ENCODE assay signal across 20 cellular contexts in genomic region chr4:107625503-107625902, GRCh38.
DNase-seq lines count a peak whose midpoint lies in the region; ATAC-seq, FAIRE-seq and TF ChIP-seq lines count a peak whose summit lies in the region.
"Had no signal": no experiment of that assay in that cellular context is flagged by ENCODE, and none has a peak within 500 bp of the region (broad histone marks: within the 10 kb centered on the region; RNA-seq: fewer than 3 reads in every experiment).

No MANE protein-coding gene starts in this region.

- no peak for FAIRE-seq in HepG2 (lab: Jason Lieb, UNC)
- FAIRE-seq: A549, D721Med, GM18507, H54 had no signal

- H2AFZ ChIP-seq in HepG2 (ENCODE audit: low read length), result no peak overlapping the region

- ATAC-seq in HepG2 (no peak), GM18498 (IDR thresholded peaks at IDR 0.05; ENCODE audit: unreplicated experiment) (no peak), mucosa of descending colon (no peak)
- ATAC-seq: A549, HCT116 had no signal

- H3K4me3 ChIP-seq in choroid plexus epithelial cell (ENCODE audit: low read depth, low read length) (no peak overlapping the region), HepG2 (replicated peaks in 1 of 3; ENCODE audit: insufficient read depth in 1 of 3, low read depth in 2 of 3, low read length in 3 of 3) (no peak overlapping the region), mucosa of descending colon (no peak overlapping the region)
- H3K4me3 ChIP-seq: A549 had no signal

- H3K9me3 ChIP-seq in HepG2 (ENCODE audit: low read length) (no peaks in the 10 kb centered on the region), mucosa of descending colon (peaks cover 5% of the 10 kb centered on the region)
- H3K9me3 ChIP-seq: A549, BE2C had no signal

- WGBS in HepG2 (ENCODE audit: low lambda C conversion rate), result 86% methylated on average over 4 of the region's 4 CpGs

- in situ Hi-C loops in HepG2 (cut with HindIII; ENCODE audit: extremely low pct_ligation_motif_present, low pct_unique_long_range_greater_than_20kb), result no loop called here

- CTCF ChIA-PET in HepG2 (lab: Yijun Ruan, JAX; ENCODE audit: low intra/inter-chr PET ratio, low total read pairs), result no interaction called here

- no peak for TF ChIP-seq POLR2A in HepG2 (IDR thresholded peaks at IDR 0.05; ENCODE audit: insufficient read depth in 1 of 2, low read depth in 2 of 2, low read length in 2 of 2)

- no TSS peak for BruUV-seq in HepG2 (replicated peaks; lab: Mats Ljungman, UMichigan)

- no peaks in the 10 kb centered on the region for H4K20me1 ChIP-seq in HepG2 (ENCODE audit: insufficient read depth, low read length)

- no peaks in the 10 kb centered on the region for H3K27me3 ChIP-seq in HepG2 (ENCODE audit: control insufficient read depth in 1 of 2, insufficient read depth in 2 of 2, low read length in 2 of 2)
- H3K27me3 ChIP-seq: BE2C had no signal

- peaks cover 1 to 3% of the 10 kb centered on the region in 2 experiments; a peak in 2 of 5 replicates for H3K36me3 ChIP-seq in HepG2 (replicated peaks in 1 of 2; ENCODE audit: control insufficient read depth in 1 of 2, insufficient read depth in 2 of 2, low read length in 2 of 2)
- H3K36me3 ChIP-seq in mucosa of descending colon (ENCODE audit: low read depth), result no peaks in the 10 kb centered on the region
- H3K36me3 ChIP-seq: BE2C had no signal

- peak; percentile 8 for DNase-seq in HuH-7 (ENCODE audit: low spot score)
- DNase-seq in MV-4-11 (lab: John Stamatoyannopoulos, UW), result peak; percentile 25
- peak; percentile 11 for DNase-seq in choroid plexus epithelial cell (ENCODE audit: low read depth)
- DNase-seq in HepG2 (ENCODE audit: low spot score), result no peak
- DNase-seq in mucosa of descending colon, result no peak
- DNase-seq in NCI-H2196 (lab: John Stamatoyannopoulos, UW; ENCODE audit: unreplicated experiment), result no peak
- no peak for DNase-seq in stimulated activated CD4-positive, alpha-beta T cell treated with anti-CD3 and anti-CD28 coated beads, Interleukin-4, amount 100 ng/mL, for 4 hours
- DNase-seq: BE2C; CD4-positive, alpha-beta memory T cell; DMS153; DND-41; GF-D8; KBM-7 had no signal

- H3K79me2 ChIP-seq in HepG2 (ENCODE audit: insufficient read depth, low read length), result no peaks in the 10 kb centered on the region

- POLR2A ChIA-PET in HepG2 (lab: Yijun Ruan, JAX), result no interaction called here

- H3K4me1 ChIP-seq in HepG2 (ENCODE audit: insufficient read depth, low read length) (peaks cover 25% of the 10 kb centered on the region), mucosa of descending colon (ENCODE audit: low read depth) (no peaks in the 10 kb centered on the region)
- H3K4me1 ChIP-seq: A549 had no signal

- no peak overlapping the region for H3K27ac ChIP-seq in HepG2 (ENCODE audit: extremely low read length, insufficient read depth, low read length)
- H3K27ac ChIP-seq: A549, C4-2B had no signal

- no peak overlapping the region for H3K9ac ChIP-seq in HepG2 (ENCODE audit: insufficient read depth, low read depth, low read length)

- no peak for TF ChIP-seq RAD21 in HepG2 (CRISPR knock-in tag; IDR thresholded peaks at IDR 0.05)

- no peak for TF ChIP-seq CTCF in choroid plexus epithelial cell (conservative IDR thresholded peaks at IDR 0.05; ENCODE audit: low read depth, low read length)
- TF ChIP-seq CTCF in HepG2 (CRISPR knock-in tag; IDR thresholded peaks at IDR 0.05), result no peak
- TF ChIP-seq CTCF in mucosa of descending colon (IDR thresholded peaks at IDR 0.05), result no peak

- no peak overlapping the region for H3K4me2 ChIP-seq in HepG2 (ENCODE audit: low read depth, low read length)
- H3K4me2 ChIP-seq: A549 had no signal

- TF ChIP-seq EP300 in HepG2 (IDR thresholded peaks at IDR 0.05; ENCODE audit: low read depth in 2 of 2, low read length in 2 of 2) (no peak), HepG2 (CRISPR knock-in tag; IDR thresholded peaks at IDR 0.05; ENCODE audit: borderline replicate concordance) (no peak)

- intact Hi-C loops in HepG2 (cut with micrococcal nuclease; ENCODE audit: unreplicated experiment), result loop anchor here (10.0 kb wide), 1 partner anchor 1471 kb away; no protein-coding TSS in a partner anchor
- intact Hi-C loops in mucosa of descending colon (cut with DNase I, micrococcal nuclease), result no loop called here

TF ChIP-seq in HepG2, 621 proteins besides CTCF, POLR2A, EP300 and RAD21:
- TF ChIP-seq NKX3-1 (CRISPR knock-in tag; IDR thresholded peaks at IDR 0.05), result no peak
- TF ChIP-seq CEBPB (IDR thresholded peaks at IDR 0.05; ENCODE audit: borderline replicate concordance, low read depth, low read length), result peak; percentile 87
- no peak for TF ChIP-seq RARG (CRISPR knock-in tag; IDR thresholded peaks at IDR 0.05; ENCODE audit: low read depth)
- 0 out of 2 replicates have a peak, but pooled peaks have one; percentile 30 for TF ChIP-seq ZMYM4 (CRISPR knock-in tag; IDR thresholded peaks at IDR 0.05)
- no peak for TF ChIP-seq KMT2A (CRISPR knock-in tag; IDR thresholded peaks at IDR 0.05)
- no peak for TF ChIP-seq RAD51 (IDR thresholded peaks at IDR 0.05; ENCODE audit: borderline replicate concordance)

Comparison
In these comparisons a context has a peak if more than half of its experiments do, and no peak if none do; other contexts are left out.
1. DNase-seq: peak in HuH-7 (single experiment), MV-4-11 (single experiment) and choroid plexus epithelial cell (single experiment); none in HepG2 (single experiment), mucosa of descending colon (0 of 3), NCI-H2196 (single experiment) and stimulated activated CD4-positive, alpha-beta T cell treated with anti-CD3 and anti-CD28 coated beads, Interleukin-4, amount 100 ng/mL, for 4 hours (0 of 2).